ENCODE assay signal across 1 cellular context in genomic region chr14:73311710-73312035, GRCh38.
TF ChIP-seq lines count a peak whose summit lies in the region.

No MANE protein-coding gene starts in this region.

TF ChIP-seq in GM12878, 131 proteins besides CTCF, POLR2A, EP300 and RAD21 (continued from another document):
- TF ChIP-seq IRF3 (IDR thresholded peaks at IDR 0.05) (no peak), CBX3 (IDR thresholded peaks at IDR 0.05; ENCODE audit: borderline replicate concordance, low read depth) (no peak), RBBP5 (conservative IDR thresholded peaks at IDR 0.05) (no peak), NKRF (conservative IDR thresholded peaks at IDR 0.05) (no peak)
TF ChIP-seq in GM12878: peak in this region for 0.
